ENCODE assay signal across 9 cellular contexts in genomic region chr1:86616871-86617270, GRCh38.
DNase-seq lines count a peak whose midpoint lies in the region; ATAC-seq, FAIRE-seq and TF ChIP-seq lines count a peak whose summit lies in the region.
"Had no signal": no experiment of that assay in that cellular context is flagged by ENCODE, and none has a peak within 500 bp of the region (broad histone marks: within the 10 kb centered on the region; RNA-seq: fewer than 3 reads in every experiment).

No MANE protein-coding gene starts in this region.

- FAIRE-seq in bronchial epithelial cell (lab: Jason Lieb, UNC) (peak; percentile 77), D721Med (lab: Jason Lieb, UNC) (no peak)

- H3K9me3 ChIP-seq in aorta (ENCODE audit: control insufficient read depth, low read length), result no peaks in the 10 kb centered on the region

- intact Hi-C loops in aorta (cut with DNase I), result no loop called here

- no peaks in the 10 kb centered on the region for H3K36me3 ChIP-seq in bronchial epithelial cell (ENCODE audit: control insufficient read depth, insufficient read depth, low read length)
- H3K36me3 ChIP-seq in aorta (ENCODE audit: control insufficient read depth in 1 of 2, insufficient read depth in 2 of 2, low read length in 1 of 2), result no peaks in the 10 kb centered on the region

- ATAC-seq in GM21367 (IDR thresholded peaks at IDR 0.05; ENCODE audit: unreplicated experiment) (peak; percentile 100), HG03442 (IDR thresholded peaks at IDR 0.05; ENCODE audit: unreplicated experiment) (peak; percentile 99), aorta (ENCODE audit: low FRiP score) (no peak)

- WGBS in aorta, 2 donors, result 71 to 79% methylated on average over 1 of the region's 1 CpG

- no peak overlapping the region for H3K27ac ChIP-seq in aorta (ENCODE audit: low read depth in 1 of 2, low read length in 2 of 2)

- TF ChIP-seq CTCF in bronchial epithelial cell (IDR thresholded peaks at IDR 0.05; ENCODE audit: insufficient read depth, low read length, severe bottlenecking) (no peak), D721Med (IDR thresholded peaks at IDR 0.05; ENCODE audit: insufficient read depth, missing control alignments) (no peak)

- no peaks in the 10 kb centered on the region for H3K4me1 ChIP-seq in aorta (ENCODE audit: control insufficient read depth in 1 of 2, insufficient read depth in 2 of 2, low read length in 2 of 2)

- no peak overlapping the region for H3K4me3 ChIP-seq in bronchial epithelial cell (ENCODE audit: low read depth, low read length)
- no peak overlapping the region for H3K4me3 ChIP-seq in aorta (ENCODE audit: low read length in 2 of 2)

- H3K27me3 ChIP-seq in bronchial epithelial cell (ENCODE audit: control insufficient read depth, insufficient read depth, low read length) (no peaks in the 10 kb centered on the region), aorta (ENCODE audit: control insufficient read depth in 1 of 2, insufficient read depth in 2 of 2, low read length in 1 of 2) (no peaks in the 10 kb centered on the region)

- DNase-seq in GF-D8 (lab: John Stamatoyannopoulos, UW) (peak; percentile 75), bronchial epithelial cell (ENCODE audit: low read depth) (peak; percentile 94), aorta (no peak), NCI-H146 (lab: John Stamatoyannopoulos, UW) (no peak), DMS 273 treated with DMSO at 0.1 percent for 48 hours (lab: John Stamatoyannopoulos, UW) (no peak), D721Med (ENCODE audit: insufficient read length, low spot score) (no peak)
- DNase-seq: posterior cingulate gyrus had no signal

Comparison
In these comparisons a context has a peak if more than half of its experiments do, and no peak if none do; other contexts are left out.
1. DNase-seq: peak in GF-D8 (single experiment) and bronchial epithelial cell (single experiment); none in aorta (0 of 2), NCI-H146 (single experiment), DMS 273 treated with DMSO at 0.1 percent for 48 hours (single experiment) and D721Med (single experiment).